14 cellular contexts compared by ENCODE assay signal in genomic region chr14:24053548-24054323, GRCh38. TPM values are rescaled to one million over a fixed set of nuclear protein-coding genes. Genes with fewer than 3 reads are reported as not detected.
DNase-seq lines count a peak whose midpoint lies in the region; ATAC-seq lines count a peak whose summit lies in the region.
"Had no signal": no experiment of that assay in that cellular context is flagged by ENCODE, and none has a peak within 500 bp of the region (broad histone marks: within the 10 kb centered on the region; RNA-seq: fewer than 3 reads in every experiment).

No MANE protein-coding gene starts in this region.

- POLR2A ChIA-PET in activated CD4-positive, alpha-beta memory T cell treated with anti-CD3 and anti-CD28 coated beads, Interleukin-2, amount 10 ng/mL, durations not matched to agents 7 days and 5 days (lab: Charles Lee), result interaction anchor here (0.8 to 2.3 kb wide), 7 partner anchors 27 to 189 kb away, joined by 3 to 9 read pairs (median 5); partner anchors contain the start of genes DCAF11, DHRS4L2, NRL and PCK2

- H3K27ac Mint-ChIP-seq in activated CD4-positive, alpha-beta memory T cell treated with anti-CD3 and anti-CD28 coated beads, Interleukin-2, amount 10 ng/mL, durations not matched to agents 7 days and 5 days, result no peak overlapping the region
- H3K27ac Mint-ChIP-seq in stimulated activated naive CD8-positive, alpha-beta T cell treated with anti-CD3 and anti-CD28 coated beads, Interleukin-15, Interleukin-2, amounts not matched to agents 100 ng/mL and 50 ng/mL, for 24 hours, result no peak overlapping the region

- DNase-seq in activated effector memory CD4-positive, alpha-beta T cell treated with anti-CD3 and anti-CD28 coated beads, Interleukin-2, amount 50 U/mL, for 16 hours, result peak; percentile 60
- DNase-seq in activated effector memory CD4-positive, alpha-beta T cell treated with Interleukin-2 at 50 U/mL for 16 hours, result no peak
- DNase-seq in activated CD4-positive, alpha-beta memory T cell treated with anti-CD3 and anti-CD28 coated beads, Interleukin-2, amount 10 ng/mL, durations not matched to agents 7 days and 5 days, result no peak
- peak; percentile 22 for DNase-seq in medulla oblongata (ENCODE audit: extremely low spot score)
- no peak for DNase-seq in Ammon's horn (ENCODE audit: low spot score)
- DNase-seq: mesendoderm, NCI-H1694, NCI-H524, RPMI8226, uterus had no signal

- peak overlapping the region; percentile 69 for H3K4me3 Mint-ChIP-seq in activated CD4-positive, alpha-beta memory T cell treated with anti-CD3 and anti-CD28 coated beads, Interleukin-2, amount 10 ng/mL, durations not matched to agents 7 days and 5 days
- H3K4me3 Mint-ChIP-seq in stimulated activated naive CD8-positive, alpha-beta T cell treated with anti-CD3 and anti-CD28 coated beads, Interleukin-15, Interleukin-2, amounts not matched to agents 100 ng/mL and 50 ng/mL, for 24 hours, result peak overlapping the region; percentile 71

- ATAC-seq in HG03439 (IDR thresholded peaks at IDR 0.05; ENCODE audit: unreplicated experiment) (no peak), GM21529 (IDR thresholded peaks at IDR 0.05; ENCODE audit: unreplicated experiment) (no peak)

- peaks cover 23% of the 10 kb centered on the region for H3K4me1 Mint-ChIP-seq in activated CD4-positive, alpha-beta memory T cell treated with anti-CD3 and anti-CD28 coated beads, Interleukin-2, amount 10 ng/mL, durations not matched to agents 7 days and 5 days
- peaks cover 29% of the 10 kb centered on the region for H3K4me1 Mint-ChIP-seq in stimulated activated naive CD8-positive, alpha-beta T cell treated with anti-CD3 and anti-CD28 coated beads, Interleukin-15, Interleukin-2, amounts not matched to agents 100 ng/mL and 50 ng/mL, for 24 hours (ENCODE audit: low read depth)

- H3K9me3 Mint-ChIP-seq in activated CD4-positive, alpha-beta memory T cell treated with anti-CD3 and anti-CD28 coated beads, Interleukin-2, amount 10 ng/mL, durations not matched to agents 7 days and 5 days, result no peaks in the 10 kb centered on the region
- no peaks in the 10 kb centered on the region for H3K9me3 Mint-ChIP-seq in stimulated activated naive CD8-positive, alpha-beta T cell treated with anti-CD3 and anti-CD28 coated beads, Interleukin-15, Interleukin-2, amounts not matched to agents 100 ng/mL and 50 ng/mL, for 24 hours

- H3K36me3 Mint-ChIP-seq in activated CD4-positive, alpha-beta memory T cell treated with anti-CD3 and anti-CD28 coated beads, Interleukin-2, amount 10 ng/mL, durations not matched to agents 7 days and 5 days (ENCODE audit: low read depth), result no peaks in the 10 kb centered on the region
- no peaks in the 10 kb centered on the region for H3K36me3 Mint-ChIP-seq in stimulated activated naive CD8-positive, alpha-beta T cell treated with anti-CD3 and anti-CD28 coated beads, Interleukin-15, Interleukin-2, amounts not matched to agents 100 ng/mL and 50 ng/mL, for 24 hours (ENCODE audit: low read depth)

- CTCF ChIA-PET in activated CD4-positive, alpha-beta memory T cell treated with anti-CD3 and anti-CD28 coated beads, Interleukin-2, amount 10 ng/mL, durations not matched to agents 7 days and 5 days (lab: Charles Lee), result interaction anchor here (1.6 to 6.6 kb wide), 5 partner anchors 39 to 108 kb away, joined by 4 to 216 read pairs (median 8); partner anchors contain the start of genes IRF9, PCK2 and RNF31

- peaks cover 22% of the 10 kb centered on the region for H3K27me3 Mint-ChIP-seq in activated CD4-positive, alpha-beta memory T cell treated with anti-CD3 and anti-CD28 coated beads, Interleukin-2, amount 10 ng/mL, durations not matched to agents 7 days and 5 days
- peaks cover 25% of the 10 kb centered on the region for H3K27me3 Mint-ChIP-seq in stimulated activated naive CD8-positive, alpha-beta T cell treated with anti-CD3 and anti-CD28 coated beads, Interleukin-15, Interleukin-2, amounts not matched to agents 100 ng/mL and 50 ng/mL, for 24 hours

RNA-seq across cellular contexts. Expression of gene CARMIL3, which starts 1.9 kb away (rescaled TPM):
- 1 to 10 TPM; 3.7 to 4.2 TPM for total RNA-seq in activated CD4-positive, alpha-beta memory T cell treated with anti-CD3 and anti-CD28 coated beads, Interleukin-2, amount 10 ng/mL, durations not matched to agents 7 days and 5 days

RNA-seq across cellular contexts. Expression of gene CPNE6, which starts 17.6 kb away (rescaled TPM):
- not detected for total RNA-seq in activated CD4-positive, alpha-beta memory T cell treated with anti-CD3 and anti-CD28 coated beads, Interleukin-2, amount 10 ng/mL, durations not matched to agents 7 days and 5 days
- total RNA-seq: pulmonary artery endothelial cell had no signal

RNA-seq across cellular contexts. Expression of gene PCK2, which starts 40.4 kb away (rescaled TPM):
- total RNA-seq in activated CD4-positive, alpha-beta memory T cell treated with anti-CD3 and anti-CD28 coated beads, Interleukin-2, amount 10 ng/mL, durations not matched to agents 7 days and 5 days, result 10 to 100 TPM; 88.5 to 90.6 TPM

Comparison
In these comparisons a context has a peak if more than half of its experiments do, and no peak if none do; other contexts are left out.
1. DNase-seq: peak in activated effector memory CD4-positive, alpha-beta T cell treated with anti-CD3 and anti-CD28 coated beads, Interleukin-2, amount 50 U/mL, for 16 hours (single experiment) and medulla oblongata (single experiment); none in activated effector memory CD4-positive, alpha-beta T cell treated with Interleukin-2 at 50 U/mL for 16 hours (single experiment), activated CD4-positive, alpha-beta memory T cell treated with anti-CD3 and anti-CD28 coated beads, Interleukin-2, amount 10 ng/mL, durations not matched to agents 7 days and 5 days (single experiment) and Ammon's horn (single experiment).